ENCODE assay signal across 13 cellular contexts in genomic region chr9:112013261-112013660, GRCh38.
DNase-seq lines count a peak whose midpoint lies in the region; ATAC-seq and TF ChIP-seq lines count a peak whose summit lies in the region.
"Had no signal": no experiment of that assay in that cellular context is flagged by ENCODE, and none has a peak within 500 bp of the region (broad histone marks: within the 10 kb centered on the region; RNA-seq: fewer than 3 reads in every experiment).

No MANE protein-coding gene starts in this region.

- H3K4me2 ChIP-seq in mammary epithelial cell (ENCODE audit: insufficient read depth, low read depth, low read length): no peak overlapping the region

- peaks cover 24% of the 10 kb centered on the region for H3K4me1 ChIP-seq in mammary epithelial cell (ENCODE audit: insufficient read depth, low read length)

- H4K20me1 ChIP-seq in mammary epithelial cell (ENCODE audit: insufficient read depth, low read length): no peaks in the 10 kb centered on the region

- dilution Hi-C loops in mammary epithelial cell (cut with HindIII; ENCODE audit: low sequenced_read_pairs): loop anchor here (5.0 kb wide), 1 partner anchor 39 kb away; no protein-coding TSS in a partner anchor

- no peak overlapping the region for H3K4me3 ChIP-seq in NB4 (ENCODE audit: low read depth, low read length)
- H3K4me3 ChIP-seq in mammary epithelial cell (replicated peaks in 1 of 3; ENCODE audit: insufficient read depth in 1 of 3, low read depth in 2 of 3, low read length in 3 of 3): no peak overlapping the region
- H3K4me3 ChIP-seq: pancreas, SK-N-MC had no signal

- no peaks in the 10 kb centered on the region for H3K36me3 ChIP-seq in mammary epithelial cell (ENCODE audit: insufficient read depth, low read length)
- H3K36me3 ChIP-seq: pancreas had no signal

- BruUV-seq in mammary epithelial cell (replicated peaks; lab: Mats Ljungman, UMichigan): no TSS peak

- no peak overlapping the region for H3K9ac ChIP-seq in mammary epithelial cell (ENCODE audit: insufficient read depth, low read length)

- no peak for TF ChIP-seq POLR2A in NB4 (IDR thresholded peaks at IDR 0.05; ENCODE audit: extremely low read depth, insufficient read length)

- 97% methylated on average over 3 of the region's 3 CpGs for WGBS in mammary epithelial cell (ENCODE audit: low coverage, missing lambda C conversion rate)

- peak overlapping the region; percentile 51 for H2AFZ ChIP-seq in mammary epithelial cell (ENCODE audit: low read depth, low read length)

- H3K27me3 ChIP-seq in mammary epithelial cell (ENCODE audit: insufficient read depth, low read length): no peaks in the 10 kb centered on the region
- H3K27me3 ChIP-seq: pancreas had no signal

- peak; percentile 79 for DNase-seq in CD1c-positive myeloid dendritic cell (ENCODE audit: extremely low spot score)
- peak; percentile 24 for DNase-seq in NB4 (ENCODE audit: low read depth)
- DNase-seq in mammary epithelial cell: no peak
- peak; percentile 59 for DNase-seq in pons (ENCODE audit: low spot score)
- DNase-seq in NCI-H1092 (lab: John Stamatoyannopoulos, UW): no peak
- DNase-seq in amygdala (lab: John Stamatoyannopoulos, UW): no peak
- DNase-seq: activated naive CD8-positive, alpha-beta T cell treated with anti-CD3 and anti-CD28 coated beads, Interleukin-2, amount 10 ng/mL, durations not matched to agents 7 days and 5 days; Caco-2; NCI-H2171; pancreas had no signal

- peak overlapping the region; percentile 98 for H3K27ac ChIP-seq in mammary epithelial cell (ENCODE audit: insufficient read depth, low read depth, low read length)
- H3K27ac ChIP-seq: SK-N-MC had no signal

- TF ChIP-seq CTCF in NB4 (IDR thresholded peaks at IDR 0.05; ENCODE audit: low read depth, low read length) (no peak), mammary epithelial cell (conservative IDR thresholded peaks at IDR 0.05 in 1 of 2, IDR thresholded peaks at IDR 0.05 in 1 of 2; ENCODE audit: extremely low read depth in 1 of 2, insufficient read depth in 1 of 2, low read depth in 1 of 2, low read length in 2 of 2) (no peak)

- ATAC-seq in HG02885 (IDR thresholded peaks at IDR 0.05; ENCODE audit: poor library complexity, unreplicated experiment): no peak
- ATAC-seq in HG03439 (IDR thresholded peaks at IDR 0.05; ENCODE audit: unreplicated experiment): no peak

- H3K79me2 ChIP-seq in mammary epithelial cell (ENCODE audit: insufficient read depth, low read length): no peaks in the 10 kb centered on the region

- in situ Hi-C loops in mammary epithelial cell (cut with MboI; ENCODE audit: low sequenced_read_pairs in 2 of 2): loop anchor here in 1 of 2 donors (10.0 kb wide), 1 partner anchor 48 kb away; no protein-coding TSS in a partner anchor

- intact Hi-C loops in mammary epithelial cell (cut with micrococcal nuclease): loop anchor here (2.0 to 5.0 kb wide), 2 partner anchors 48 to 49 kb away; no protein-coding TSS in a partner anchor

- CTCF ChIA-PET in mammary epithelial cell (lab: Charles Lee; ENCODE audit: low non-redundant PET): no interaction called here

- H3K9me3 ChIP-seq in mammary epithelial cell (replicated peaks; ENCODE audit: insufficient read depth, low read length): no peaks in the 10 kb centered on the region
- H3K9me3 ChIP-seq: Caco-2, pancreas had no signal

Comparison
In these comparisons a context has a peak if more than half of its experiments do, and no peak if none do; other contexts are left out.
1. DNase-seq: peak in CD1c-positive myeloid dendritic cell (single experiment), NB4 (single experiment) and pons (single experiment); none in mammary epithelial cell (single experiment), NCI-H1092 (single experiment) and amygdala (0 of 56).